In genomic region chr13:52850396-52851152, GRCh38 we compare ENCODE assay signal across 8 cellular contexts. TPM values are rescaled to one million over a fixed set of nuclear protein-coding genes. Genes with fewer than 3 reads are reported as not detected.
DNase-seq lines count a peak whose midpoint lies in the region; TF ChIP-seq lines count a peak whose summit lies in the region.

No MANE protein-coding gene starts in this region.

- H3K9ac ChIP-seq in fibroblast of lung (ENCODE audit: insufficient read depth, low read length) (no peak overlapping the region), muscle layer of colon (ENCODE audit: low read length) (no peak overlapping the region)

- H3K27me3 ChIP-seq in fibroblast of lung (ENCODE audit: control insufficient read depth, insufficient read depth, low read length) = peaks cover 35% of the 10 kb centered on the region
- H3K27me3 ChIP-seq in muscle layer of colon (ENCODE audit: control insufficient read depth in 1 of 2, insufficient read depth in 2 of 2, low read length in 2 of 2) = peaks cover 18 to 49% of the 10 kb centered on the region in 2 donors
- H3K27me3 ChIP-seq in tibial artery = peaks cover 0 to 51% of the 10 kb centered on the region in 2 donors

- peak overlapping the region; percentile 51 for H2AFZ ChIP-seq in fibroblast of lung (ENCODE audit: low read length)

- H3K4me3 ChIP-seq in HFF-Myc (replicated peaks; ENCODE audit: low read depth, low read length) (peak overlapping the region; percentile 27), fibroblast of lung (replicated peaks in 1 of 4; ENCODE audit: control extremely low read depth in 1 of 4, insufficient read depth in 1 of 4, low read depth in 3 of 4, low read length in 4 of 4) (peak overlapping the region; percentile 32 to 63 (median 48)), muscle layer of colon (ENCODE audit: low read depth in 1 of 2, low read length in 2 of 2) (peak overlapping the region; percentile 68 to 76), tibial artery (peak overlapping the region; percentile 55 to 70)

- H3K4me3 Mint-ChIP-seq in activated CD4-positive, alpha-beta T cell treated with anti-CD3 and anti-CD28 coated beads, Interleukin-2, amount 10 ng/mL, durations not matched to agents 24 days and 14 days = peak overlapping the region; percentile 71
- H3K4me3 Mint-ChIP-seq in activated CD4-positive, alpha-beta memory T cell treated with anti-CD3 and anti-CD28 coated beads for 36 hours = peak overlapping the region; percentile 58

- H3K4me1 ChIP-seq in fibroblast of lung (ENCODE audit: control insufficient read depth, extremely low read depth, insufficient read depth, low read length) (no peaks in the 10 kb centered on the region), muscle layer of colon (ENCODE audit: insufficient read depth, low read length) (peaks cover 10% of the 10 kb centered on the region), tibial artery (peaks cover 0 to 46% (median 32%) of the 10 kb centered on the region in 4 donors)

- H3K27ac Mint-ChIP-seq in activated CD4-positive, alpha-beta T cell treated with anti-CD3 and anti-CD28 coated beads, Interleukin-2, amount 10 ng/mL, durations not matched to agents 24 days and 14 days = peak overlapping the region; percentile 41
- H3K27ac Mint-ChIP-seq in activated CD4-positive, alpha-beta memory T cell treated with anti-CD3 and anti-CD28 coated beads for 36 hours = no peak overlapping the region

- H3K9me3 ChIP-seq in fibroblast of lung (ENCODE audit: control insufficient read depth, insufficient read depth, low read depth, low read length) (no peaks in the 10 kb centered on the region), muscle layer of colon (ENCODE audit: low read length) (no peaks in the 10 kb centered on the region), tibial artery (no peaks in the 10 kb centered on the region)

- no peaks in the 10 kb centered on the region for H3K79me2 ChIP-seq in fibroblast of lung (ENCODE audit: control insufficient read depth, insufficient read depth, low read length)

- H3K4me1 Mint-ChIP-seq in activated CD4-positive, alpha-beta T cell treated with anti-CD3 and anti-CD28 coated beads, Interleukin-2, amount 10 ng/mL, durations not matched to agents 24 days and 14 days = peaks cover 11% of the 10 kb centered on the region
- peaks cover 24% of the 10 kb centered on the region for H3K4me1 Mint-ChIP-seq in activated CD4-positive, alpha-beta memory T cell treated with anti-CD3 and anti-CD28 coated beads for 36 hours (ENCODE audit: low read depth)

- CTCF ChIA-PET in activated CD4-positive, alpha-beta memory T cell treated with anti-CD3 and anti-CD28 coated beads for 36 hours (lab: Charles Lee) = no interaction called here

- H3K9me3 Mint-ChIP-seq in activated CD4-positive, alpha-beta T cell treated with anti-CD3 and anti-CD28 coated beads, Interleukin-2, amount 10 ng/mL, durations not matched to agents 24 days and 14 days = peaks cover 19% of the 10 kb centered on the region
- no peaks in the 10 kb centered on the region for H3K9me3 Mint-ChIP-seq in activated CD4-positive, alpha-beta memory T cell treated with anti-CD3 and anti-CD28 coated beads for 36 hours

- peaks cover 8% of the 10 kb centered on the region for H3K36me3 Mint-ChIP-seq in activated CD4-positive, alpha-beta T cell treated with anti-CD3 and anti-CD28 coated beads, Interleukin-2, amount 10 ng/mL, durations not matched to agents 24 days and 14 days (ENCODE audit: low read depth)
- H3K36me3 Mint-ChIP-seq in activated CD4-positive, alpha-beta memory T cell treated with anti-CD3 and anti-CD28 coated beads for 36 hours = peaks cover 14% of the 10 kb centered on the region

- peak; percentile 83 for DNase-seq in activated CD4-positive, alpha-beta T cell treated with anti-CD3 and anti-CD28 coated beads, Interleukin-2, amount 10 ng/mL, durations not matched to agents 24 days and 14 days
- no peak for DNase-seq in activated CD4-positive, alpha-beta T cell treated with anti-CD3 and anti-CD28 coated beads, Interleukin-2, amount 50 U/mL, for 4 hours
- no peak for DNase-seq in HFF-Myc (ENCODE audit: extremely low read depth, low read depth)
- peak; percentile 80 for DNase-seq in NCI-H146 (lab: John Stamatoyannopoulos, UW)
- peak; percentile 65 for DNase-seq in activated CD4-positive, alpha-beta memory T cell treated with anti-CD3 and anti-CD28 coated beads for 36 hours
- peak; percentile 36 to 48 for DNase-seq in fibroblast of lung (ENCODE audit: low read depth in 2 of 2)
- DNase-seq in tibial artery = peak; percentile 53 to 71

- TF ChIP-seq CTCF in HFF-Myc (IDR thresholded peaks at IDR 0.05; ENCODE audit: low read depth, low read length, missing control alignments) (peak; percentile 30), fibroblast of lung (conservative IDR thresholded peaks at IDR 0.05 in 1 of 2, IDR thresholded peaks at IDR 0.05 in 1 of 2; ENCODE audit: low read depth in 1 of 2, low read length in 2 of 2) (no peak), tibial artery (IDR thresholded peaks at IDR 0.05) (no peak)

- H3K36me3 ChIP-seq in fibroblast of lung (ENCODE audit: control insufficient read depth, insufficient read depth, low read length) (no peaks in the 10 kb centered on the region), muscle layer of colon (ENCODE audit: insufficient read depth, low read length) (no peaks in the 10 kb centered on the region), tibial artery (no peaks in the 10 kb centered on the region)

- POLR2A ChIA-PET in activated CD4-positive, alpha-beta memory T cell treated with anti-CD3 and anti-CD28 coated beads for 36 hours (lab: Charles Lee) = no interaction called here

- H3K27ac ChIP-seq in fibroblast of lung (ENCODE audit: insufficient read depth, low read length) (no peak overlapping the region), muscle layer of colon (ENCODE audit: low read depth, low read length) (peak overlapping the region; percentile 32), tibial artery (peak overlapping the region; percentile 14 to 27)

- intact Hi-C loops in activated CD4-positive, alpha-beta T cell treated with anti-CD3 and anti-CD28 coated beads, Interleukin-2, amount 10 ng/mL, durations not matched to agents 24 days and 14 days (cut with micrococcal nuclease) = loop anchor here (5.0 kb wide), 1 partner anchor 113 kb away; the partner anchor contains the start of gene CNMD
- intact Hi-C loops in activated CD4-positive, alpha-beta memory T cell treated with anti-CD3 and anti-CD28 coated beads for 36 hours (cut with micrococcal nuclease) = loop anchor here (5.0 kb wide), 1 partner anchor 117 kb away; no protein-coding TSS in a partner anchor
- intact Hi-C loops in tibial artery (cut with DNase I; ENCODE audit: low total_unique reads) = no loop called here

- H4K20me1 ChIP-seq in fibroblast of lung (ENCODE audit: control insufficient read depth, extremely low read depth, insufficient read depth, low read length) = no peaks in the 10 kb centered on the region

- peak overlapping the region; percentile 66 for H3K4me2 ChIP-seq in fibroblast of lung (ENCODE audit: extremely low read depth, insufficient read depth, low read length)

- peaks cover 52% of the 10 kb centered on the region for H3K27me3 Mint-ChIP-seq in activated CD4-positive, alpha-beta T cell treated with anti-CD3 and anti-CD28 coated beads, Interleukin-2, amount 10 ng/mL, durations not matched to agents 24 days and 14 days
- peaks cover 63% of the 10 kb centered on the region for H3K27me3 Mint-ChIP-seq in activated CD4-positive, alpha-beta memory T cell treated with anti-CD3 and anti-CD28 coated beads for 36 hours

RNA-seq across cellular contexts. Expression of gene PCDH8, which starts 2.1 kb away (rescaled TPM):
- total RNA-seq in activated CD4-positive, alpha-beta T cell treated with anti-CD3 and anti-CD28 coated beads, Interleukin-2, amount 10 ng/mL, durations not matched to agents 24 days and 14 days = not detected in 2 replicates
- not detected for total RNA-seq in activated CD4-positive, alpha-beta memory T cell treated with anti-CD3 and anti-CD28 coated beads for 36 hours
- total RNA-seq in fibroblast of lung = not detected in 2 replicates
- polyA plus RNA-seq in fibroblast of lung = not detected in 2 replicates
- not detected in 2 replicates for polyA plus RNA-seq in fibroblast of lung (2012)
- not detected in 2 replicates for polyA minus RNA-seq in fibroblast of lung (ENCODE audit: low replicate concordance)

Comparison
In these comparisons a context has a peak if more than half of its experiments do, and no peak if none do; other contexts are left out.
1. DNase-seq: peak in activated CD4-positive, alpha-beta T cell treated with anti-CD3 and anti-CD28 coated beads, Interleukin-2, amount 10 ng/mL, durations not matched to agents 24 days and 14 days (single experiment), NCI-H146 (single experiment), activated CD4-positive, alpha-beta memory T cell treated with anti-CD3 and anti-CD28 coated beads for 36 hours (single experiment), fibroblast of lung (2 of 2) and tibial artery (2 of 2); none in activated CD4-positive, alpha-beta T cell treated with anti-CD3 and anti-CD28 coated beads, Interleukin-2, amount 50 U/mL, for 4 hours (0 of 2) and HFF-Myc (single experiment).
2. Peak in every context shown above with its lines, with median percentiles within 50 percentile points of each other: H3K4me3 ChIP-seq.